17 cellular contexts compared by ENCODE assay signal in genomic region chrX:96971812-96972211, GRCh38.
"Had no signal": no experiment of that assay in that cellular context is flagged by ENCODE, and none has a peak within 500 bp of the region (broad histone marks: within the 10 kb centered on the region; RNA-seq: fewer than 3 reads in every experiment).

No MANE protein-coding gene starts in this region.

- H3K27me3 ChIP-seq: ascending aorta, left lung, transverse colon had no signal

- DNase-seq: activated CD4-positive, CD25-positive, alpha-beta regulatory T cell treated with anti-CD3 and anti-CD28 coated beads, Interleukin-2, amount 50 U/mL, for 72 hours; activated CD8-positive, alpha-beta memory T cell treated with anti-CD3 and anti-CD28 coated beads for 24 hours; activated gamma-delta T cell; activated T-cell treated with anti-CD3 and anti-CD28 coated beads, Interleukin-2, amount 50 U/mL, for 72 hours; foreskin fibroblast; left lung; mammary epithelial cell; nephron progenitor cell; psoas muscle; right cardiac atrium; stimulated activated naive CD8-positive, alpha-beta T cell treated with anti-CD3 and anti-CD28 coated beads, Interleukin-15, Interleukin-2, amounts not matched to agents 100 U/mL and 50 U/mL, for 24 hours; substantia nigra; transverse colon had no signal

- H3K27ac ChIP-seq: ascending aorta, epithelial cell of prostate, left lung, psoas muscle, skin epidermis, transverse colon had no signal

- FAIRE-seq: keratinocyte had no signal

- H3K9me3 ChIP-seq: ascending aorta, left lung, transverse colon had no signal

- H3K4me3 ChIP-seq: ascending aorta, left lung, psoas muscle, skin epidermis, transverse colon had no signal

- H3K4me1 ChIP-seq: ascending aorta, left lung, psoas muscle, transverse colon had no signal

- H3K36me3 ChIP-seq: ascending aorta, left lung, transverse colon had no signal
